In genomic region chr7:17941171-17941490, GRCh38 we compare ENCODE assay signal across 8 cellular contexts. TPM values are rescaled to one million over a fixed set of nuclear protein-coding genes. Genes with fewer than 3 reads are reported as not detected.
A peak's percentile ranks its signal among the peaks of the same experiment; 100 is the strongest.
DNase-seq lines count a peak whose midpoint lies in the region; ATAC-seq and TF ChIP-seq lines count a peak whose summit lies in the region.

No MANE protein-coding gene starts in this region.

- peak overlapping the region; percentile 89 for H3K27ac ChIP-seq in HUES64 (ENCODE audit: low read depth, low read length)

- H3K27me3 ChIP-seq in BJ (ENCODE audit: control insufficient read depth, insufficient read depth, low read length) (no peaks in the 10 kb centered on the region), HUES64 (ENCODE audit: insufficient read depth, low read length) (no peaks in the 10 kb centered on the region)

- no peaks in the 10 kb centered on the region for H3K27me3 Mint-ChIP-seq in activated naive CD8-positive, alpha-beta T cell treated with anti-CD3 and anti-CD28 coated beads, Interleukin-2, amount 50 U/mL, for 24 hours
- H3K27me3 Mint-ChIP-seq in stimulated activated naive CD8-positive, alpha-beta T cell treated with anti-CD3 and anti-CD28 coated beads, Interleukin-15, amount 100 ng/mL, for 72 hours: no peaks in the 10 kb centered on the region

- ATAC-seq in activated naive CD8-positive, alpha-beta T cell treated with anti-CD3 and anti-CD28 coated beads, Interleukin-2, amount 50 U/mL, for 24 hours: no peak
- ATAC-seq in stimulated activated naive CD8-positive, alpha-beta T cell treated with anti-CD3 and anti-CD28 coated beads, Interleukin-15, amount 100 ng/mL, for 72 hours: no peak
- no peak for ATAC-seq in GM21360 (IDR thresholded peaks at IDR 0.05; ENCODE audit: unreplicated experiment)
- ATAC-seq in HG03095 (IDR thresholded peaks at IDR 0.05; ENCODE audit: unreplicated experiment): no peak

- H3K36me3 Mint-ChIP-seq in activated naive CD8-positive, alpha-beta T cell treated with anti-CD3 and anti-CD28 coated beads, Interleukin-2, amount 50 U/mL, for 24 hours (ENCODE audit: low read depth): peaks cover 6% of the 10 kb centered on the region

- POLR2A ChIA-PET in BJ (lab: Charles Lee): no interaction called here

- 36% methylated on average over 5 of the region's 5 CpGs for WGBS in HUES64

- H3K9ac ChIP-seq in HUES64 (ENCODE audit: low read depth, low read length): peak overlapping the region; percentile 83

- H3K9me3 ChIP-seq in HUES64 (ENCODE audit: insufficient read depth, low read depth, low read length): no peaks in the 10 kb centered on the region

- H3K36me3 ChIP-seq in BJ (ENCODE audit: control insufficient read depth, insufficient read depth, low read length) (no peaks in the 10 kb centered on the region), HUES64 (ENCODE audit: insufficient read depth, low read length) (no peaks in the 10 kb centered on the region)

- H3K4me1 Mint-ChIP-seq in activated naive CD8-positive, alpha-beta T cell treated with anti-CD3 and anti-CD28 coated beads, Interleukin-2, amount 50 U/mL, for 24 hours: peaks cover 36% of the 10 kb centered on the region
- H3K4me1 Mint-ChIP-seq in stimulated activated naive CD8-positive, alpha-beta T cell treated with anti-CD3 and anti-CD28 coated beads, Interleukin-15, amount 100 ng/mL, for 72 hours: peaks cover 39% of the 10 kb centered on the region

- H3K4me1 ChIP-seq in HUES64 (ENCODE audit: insufficient read depth, low read length): peaks cover 22% of the 10 kb centered on the region

- CTCF ChIA-PET in BJ (lab: Yijun Ruan, JAX): no interaction called here

- H3K27ac Mint-ChIP-seq in activated naive CD8-positive, alpha-beta T cell treated with anti-CD3 and anti-CD28 coated beads, Interleukin-2, amount 50 U/mL, for 24 hours: peak overlapping the region; percentile 94
- peak overlapping the region; percentile 99 to 100 for H3K27ac Mint-ChIP-seq in stimulated activated naive CD8-positive, alpha-beta T cell treated with anti-CD3 and anti-CD28 coated beads, Interleukin-15, amount 100 ng/mL, for 72 hours

- DNase-seq in BJ (ENCODE audit: low read depth) (no peak), inferior parietal cortex (ENCODE audit: extremely low spot score) (peak; percentile 44), NCI-H187 (lab: John Stamatoyannopoulos, UW) (no peak)
- DNase-seq in activated naive CD8-positive, alpha-beta T cell treated with anti-CD3 and anti-CD28 coated beads, Interleukin-2, amount 50 U/mL, for 24 hours: no peak
- DNase-seq in stimulated activated naive CD8-positive, alpha-beta T cell treated with anti-CD3 and anti-CD28 coated beads, Interleukin-15, amount 100 ng/mL, for 72 hours: no peak

- peak overlapping the region; percentile 94 for H3K4me3 Mint-ChIP-seq in activated naive CD8-positive, alpha-beta T cell treated with anti-CD3 and anti-CD28 coated beads, Interleukin-2, amount 50 U/mL, for 24 hours
- peak overlapping the region; percentile 99 to 100 for H3K4me3 Mint-ChIP-seq in stimulated activated naive CD8-positive, alpha-beta T cell treated with anti-CD3 and anti-CD28 coated beads, Interleukin-15, amount 100 ng/mL, for 72 hours

- no peak for TF ChIP-seq CTCF in BJ (IDR thresholded peaks at IDR 0.05; ENCODE audit: insufficient read depth, low read depth, low read length)

- H3K4me3 ChIP-seq in BJ (ENCODE audit: low read depth, low read length): peak overlapping the region; percentile 75
- H3K4me3 ChIP-seq in HUES64 (ENCODE audit: low read length): peak overlapping the region; percentile 80

- H3K9me3 Mint-ChIP-seq in activated naive CD8-positive, alpha-beta T cell treated with anti-CD3 and anti-CD28 coated beads, Interleukin-2, amount 50 U/mL, for 24 hours: no peaks in the 10 kb centered on the region
- H3K9me3 Mint-ChIP-seq in stimulated activated naive CD8-positive, alpha-beta T cell treated with anti-CD3 and anti-CD28 coated beads, Interleukin-15, amount 100 ng/mL, for 72 hours: no peaks in the 10 kb centered on the region

RNA-seq across cellular contexts. Expression of gene SNX13, which starts 0.8 kb away (rescaled TPM):
- 7.7 and 17.1 TPM in 2 replicates for polyA plus RNA-seq in BJ (2011; rRNA removed)
- 8.0 and 9.4 TPM in 2 replicates for polyA minus RNA-seq in BJ (2011; rRNA and poly(A)+ RNA removed)
- 16.5 TPM for polyA plus RNA-seq in HUES64 (2013, experiment 1 of 2)
- polyA plus RNA-seq in HUES64 (2013, experiment 2 of 2): 17.6 TPM
